28 cellular contexts compared by ENCODE assay signal in genomic region chr2:38808677-38809076, GRCh38.
"Had no signal": no experiment of that assay in that cellular context is flagged by ENCODE, and none has a peak within 500 bp of the region (broad histone marks: within the 10 kb centered on the region; RNA-seq: fewer than 3 reads in every experiment).

No MANE protein-coding gene starts in this region.

- H3K36me3 ChIP-seq: neural progenitor cell, ovary, uterus had no signal

- H3K4me3 ChIP-seq: neural progenitor cell, ovary, psoas muscle, skin epidermis, smooth muscle cell, spleen, suprapubic skin, testis, tibial artery, transverse colon, upper lobe of right lung, uterus had no signal

- ATAC-seq: naive thymus-derived CD8-positive, alpha-beta T cell; psoas muscle; right cardiac atrium; sciatic nerve; stimulated activated memory B cell treated with anti-CD40 and anti-IgM and Interleukin-4, amounts not matched to agents 10 μg/mL and 1 μg/mL and 100 μg/mL, for 72 hours; stimulated activated naive CD8-positive, alpha-beta T cell treated with anti-CD3 and anti-CD28 coated beads, Interleukin-15, amount 100 ng/mL, for 72 hours; stimulated activated naive CD8-positive, alpha-beta T cell treated with anti-CD3 and anti-CD28 coated beads, Interleukin-15, Interleukin-2, amounts not matched to agents 100 U/mL and 50 U/mL, for 24 hours; upper lobe of right lung had no signal

- H3K9ac ChIP-seq: neural progenitor cell, parathyroid adenoma had no signal

- H3K4me2 ChIP-seq: neural progenitor cell, smooth muscle cell had no signal

- H3K27ac ChIP-seq: neural progenitor cell, ovary, parathyroid adenoma, psoas muscle, skin epidermis, spleen, suprapubic skin, testis, tibial artery, transverse colon, upper lobe of right lung, uterus had no signal

- H3K79me2 ChIP-seq: parathyroid adenoma had no signal

- H3K9me3 ChIP-seq: ovary, psoas muscle, spleen, suprapubic skin, testis, tibial artery, transverse colon, upper lobe of right lung, uterus had no signal

- DNase-seq: naive thymus-derived CD8-positive, alpha-beta T cell; occipital lobe; ovary; posterior cingulate gyrus; psoas muscle; right cardiac atrium; spleen; stimulated activated CD4-positive, alpha-beta T cell treated with anti-CD3 and anti-CD28 coated beads, Interleukin-12 subunit alpha, Interleukin-12 subunit beta, amount 100 ng/mL, for 4 hours; stimulated activated CD4-positive, alpha-beta T cell treated with anti-CD3 and anti-CD28 coated beads, Interleukin-1b, Interleukin-23, amount 100 ng/mL, for 48 hours; stimulated activated CD4-positive, alpha-beta T cell treated with anti-CD3 and anti-CD28 coated beads, Interleukin-4, amount 100 ng/mL, for 1 hour; stimulated activated CD4-positive, alpha-beta T cell treated with anti-CD3 and anti-CD28 coated beads, Interleukin-4, amount 100 ng/mL, for 4 hours; stimulated activated CD8-positive, alpha-beta memory T cell treated with anti-CD3 and anti-CD28 coated beads, Interleukin-4, amount 100 ng/mL, for 48 hours; stimulated activated naive CD4-positive, alpha-beta T cell; stimulated activated naive CD8-positive, alpha-beta T cell treated with anti-CD3 and anti-CD28 coated beads, Interleukin-15, amount 100 ng/mL, for 72 hours; stimulated activated naive CD8-positive, alpha-beta T cell treated with anti-CD3 and anti-CD28 coated beads, Interleukin-15, Interleukin-2, amounts not matched to agents 100 U/mL and 50 U/mL, for 24 hours; substantia nigra; testis; tibial artery; transverse colon; upper lobe of right lung; uterus had no signal

- H3K27me3 ChIP-seq: neural progenitor cell, ovary, spleen, suprapubic skin, testis, tibial artery, transverse colon, upper lobe of right lung, uterus had no signal

- H3K4me1 ChIP-seq: neural progenitor cell, parathyroid adenoma, psoas muscle, suprapubic skin, testis, tibial artery, upper lobe of right lung, uterus had no signal

- H2AFZ ChIP-seq: neural progenitor cell, parathyroid adenoma had no signal
